7 cellular contexts compared by ENCODE assay signal in the genomic region with DNA sequence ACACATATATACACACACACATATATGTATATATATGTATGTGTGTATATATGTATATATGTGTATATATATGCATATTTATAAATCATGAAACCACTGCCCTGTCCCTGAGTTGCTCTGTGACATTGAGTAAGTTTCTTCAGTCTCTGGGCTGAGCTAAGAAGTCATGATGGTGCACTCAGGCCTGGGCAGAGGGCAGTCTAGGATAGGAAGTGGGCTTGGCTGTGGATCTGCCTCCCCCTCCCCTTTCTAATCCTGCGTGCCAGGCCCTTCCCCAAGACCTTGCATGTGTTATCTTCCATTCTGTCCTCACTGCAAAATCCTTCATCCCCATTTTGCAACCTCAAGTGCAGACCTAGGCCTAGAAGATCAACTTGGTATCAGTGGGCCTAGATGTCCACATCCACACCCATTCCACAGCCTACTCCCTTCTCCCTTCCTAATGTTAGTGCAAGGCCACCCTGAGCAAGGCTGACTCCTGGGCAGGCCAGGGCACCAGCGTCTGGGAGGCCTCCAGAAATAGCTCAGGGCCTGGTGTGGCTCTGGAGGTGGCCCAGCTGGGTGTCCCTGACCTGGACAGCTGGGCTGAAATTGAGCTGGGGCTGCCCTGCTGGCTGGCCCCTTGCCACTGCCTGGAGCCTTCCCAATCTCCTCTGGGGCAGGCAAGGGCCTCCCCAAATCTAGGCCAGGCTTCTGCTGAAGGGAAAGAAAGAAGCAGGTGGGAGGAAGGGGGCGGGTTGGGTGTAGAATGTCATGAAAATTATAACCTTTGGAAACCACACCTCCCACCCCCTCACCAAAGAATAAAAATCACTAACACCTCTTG. TPM values are rescaled to one million over a fixed set of nuclear protein-coding genes. Genes with fewer than 3 reads are reported as not detected.
DNase-seq lines count a peak whose midpoint lies in the region; ATAC-seq and TF ChIP-seq lines count a peak whose summit lies in the region.

No MANE protein-coding gene starts in this region.

- H3K9me3 Mint-ChIP-seq in activated B cell treated with CpG ODN at 0.5 μM for 24 hours = no peaks in the 10 kb centered on the region

- TF ChIP-seq CTCF in activated B cell treated with CpG ODN at 0.5 μM for 24 hours (IDR thresholded peaks at IDR 0.05) (no peak), fibroblast of villous mesenchyme (IDR thresholded peaks at IDR 0.05; ENCODE audit: insufficient read depth, low read depth, low read length) (no peak)

- no peak for TF ChIP-seq RAD21 in Ishikawa (IDR thresholded peaks at IDR 0.05; ENCODE audit: low read depth)

- peak overlapping the region; percentile 34 for H3K27ac ChIP-seq in skeletal muscle tissue (ENCODE audit: low read depth, low read length)

- peaks cover 11% of the 10 kb centered on the region for H3K36me3 Mint-ChIP-seq in activated B cell treated with CpG ODN at 0.5 μM for 24 hours (ENCODE audit: low read depth)

- CTCF ChIA-PET in activated B cell treated with CpG ODN at 0.5 μM for 24 hours (lab: Charles Lee) = no interaction called here

- intact Hi-C loops in activated B cell treated with CpG ODN at 0.5 μM for 24 hours (cut with micrococcal nuclease) = no loop called here

- TF ChIP-seq EP300 in Ishikawa (IDR thresholded peaks at IDR 0.05; ENCODE audit: borderline replicate concordance) = no peak

- H3K36me3 ChIP-seq in skeletal muscle tissue (ENCODE audit: control insufficient read depth in 3 of 3, insufficient read depth in 3 of 3, low read length in 3 of 3) = no peaks in the 10 kb centered on the region

- peaks cover 0 to under 1% (median 0%) of the 10 kb centered on the region in 3 donors for H3K27me3 ChIP-seq in skeletal muscle tissue (ENCODE audit: control insufficient read depth in 3 of 3, insufficient read depth in 3 of 3, low read length in 3 of 3)

- H3K4me1 ChIP-seq in skeletal muscle tissue (ENCODE audit: control insufficient read depth in 3 of 3, insufficient read depth in 3 of 3, low read length in 3 of 3) = peaks cover 19 to 42% (median 28%) of the 10 kb centered on the region in 3 donors

- H3K4me3 ChIP-seq in fibroblast of villous mesenchyme (ENCODE audit: low read depth, low read length) = peak overlapping the region; percentile 12
- H3K4me3 ChIP-seq in skeletal muscle tissue (ENCODE audit: low read length in 3 of 3) = peak overlapping the region; percentile 36 to 48 (median 38)

- H3K27me3 Mint-ChIP-seq in activated B cell treated with CpG ODN at 0.5 μM for 24 hours = no peaks in the 10 kb centered on the region

- POLR2A ChIA-PET in activated B cell treated with CpG ODN at 0.5 μM for 24 hours (lab: Charles Lee) = interaction anchor here (0.6 to 3.7 kb wide), 2 partner anchors 9 kb away, joined by 5 to 50 read pairs; no protein-coding TSS in a partner anchor

- no peak for DNase-seq in activated B cell treated with CpG ODN at 0.5 μM for 24 hours
- no peak for DNase-seq in fibroblast of villous mesenchyme (ENCODE audit: low read depth)
- no peak for DNase-seq in dermis blood vessel endothelial cell

- peaks cover 0 to 2% (median 0%) of the 10 kb centered on the region in 3 donors for H3K9me3 ChIP-seq in skeletal muscle tissue (ENCODE audit: control insufficient read depth in 3 of 3, low read length in 3 of 3)

- ATAC-seq in activated B cell treated with CpG ODN at 0.5 μM for 24 hours (ENCODE audit: low read depth) (no peak), GM18861 (IDR thresholded peaks at IDR 0.05; ENCODE audit: unreplicated experiment) (no peak), GM21737 (IDR thresholded peaks at IDR 0.05; ENCODE audit: unreplicated experiment) (no peak)

- peak overlapping the region; percentile 64 for H3K4me3 Mint-ChIP-seq in activated B cell treated with CpG ODN at 0.5 μM for 24 hours

- H3K4me1 Mint-ChIP-seq in activated B cell treated with CpG ODN at 0.5 μM for 24 hours = peaks cover 45% of the 10 kb centered on the region

- H3K9ac ChIP-seq in skeletal muscle tissue (ENCODE audit: low read depth in 1 of 3, low read length in 3 of 3) = peak overlapping the region; percentile 2 to 34 (median 19)

- peak overlapping the region; percentile 26 for H3K27ac Mint-ChIP-seq in activated B cell treated with CpG ODN at 0.5 μM for 24 hours

TF ChIP-seq in Ishikawa, 13 proteins besides CTCF, POLR2A, EP300 and RAD21:
- TF ChIP-seq CEBPB (IDR thresholded peaks at IDR 0.05) (no peak), NFIC (IDR thresholded peaks at IDR 0.05) (peak; percentile 41), YY1 (IDR thresholded peaks at IDR 0.05; ENCODE audit: low read depth) (no peak), EGR1 (IDR thresholded peaks at IDR 0.05) (peak; percentile 60; the same call in 1 of the 2 replicates)
- TF ChIP-seq, protein P1, sequence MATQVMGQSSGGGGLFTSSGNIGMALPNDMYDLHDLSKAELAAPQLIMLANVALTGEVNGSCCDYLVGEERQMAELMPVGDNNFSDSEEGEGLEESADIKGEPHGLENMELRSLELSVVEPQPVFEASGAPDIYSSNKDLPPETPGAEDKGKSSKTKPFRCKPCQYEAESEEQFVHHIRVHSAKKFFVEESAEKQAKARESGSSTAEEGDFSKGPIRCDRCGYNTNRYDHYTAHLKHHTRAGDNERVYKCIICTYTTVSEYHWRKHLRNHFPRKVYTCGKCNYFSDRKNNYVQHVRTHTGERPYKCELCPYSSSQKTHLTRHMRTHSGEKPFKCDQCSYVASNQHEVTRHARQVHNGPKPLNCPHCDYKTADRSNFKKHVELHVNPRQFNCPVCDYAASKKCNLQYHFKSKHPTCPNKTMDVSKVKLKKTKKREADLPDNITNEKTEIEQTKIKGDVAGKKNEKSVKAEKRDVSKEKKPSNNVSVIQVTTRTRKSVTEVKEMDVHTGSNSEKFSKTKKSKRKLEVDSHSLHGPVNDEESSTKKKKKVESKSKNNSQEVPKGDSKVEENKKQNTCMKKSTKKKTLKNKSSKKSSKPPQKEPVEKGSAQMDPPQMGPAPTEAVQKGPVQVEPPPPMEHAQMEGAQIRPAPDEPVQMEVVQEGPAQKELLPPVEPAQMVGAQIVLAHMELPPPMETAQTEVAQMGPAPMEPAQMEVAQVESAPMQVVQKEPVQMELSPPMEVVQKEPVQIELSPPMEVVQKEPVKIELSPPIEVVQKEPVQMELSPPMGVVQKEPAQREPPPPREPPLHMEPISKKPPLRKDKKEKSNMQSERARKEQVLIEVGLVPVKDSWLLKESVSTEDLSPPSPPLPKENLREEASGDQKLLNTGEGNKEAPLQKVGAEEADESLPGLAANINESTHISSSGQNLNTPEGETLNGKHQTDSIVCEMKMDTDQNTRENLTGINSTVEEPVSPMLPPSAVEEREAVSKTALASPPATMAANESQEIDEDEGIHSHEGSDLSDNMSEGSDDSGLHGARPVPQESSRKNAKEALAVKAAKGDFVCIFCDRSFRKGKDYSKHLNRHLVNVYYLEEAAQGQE (IDR thresholded peaks at IDR 0.05; ENCODE audit: low read depth) = no peak

RNA-seq across cellular contexts. Expression of a gene that starts 1.9 kb away (rescaled TPM):
- total RNA-seq in activated B cell treated with CpG ODN at 0.5 μM for 24 hours (9.2 and 11.0 TPM in 2 replicates), fibroblast of villous mesenchyme (4.2 and 5.2 TPM in 2 replicates), skeletal muscle tissue (7.3 TPM), dermis blood vessel endothelial cell (2.7 and 2.9 TPM in 2 replicates)
